ENCODE assay signal across 8 cellular contexts in the genomic region with DNA sequence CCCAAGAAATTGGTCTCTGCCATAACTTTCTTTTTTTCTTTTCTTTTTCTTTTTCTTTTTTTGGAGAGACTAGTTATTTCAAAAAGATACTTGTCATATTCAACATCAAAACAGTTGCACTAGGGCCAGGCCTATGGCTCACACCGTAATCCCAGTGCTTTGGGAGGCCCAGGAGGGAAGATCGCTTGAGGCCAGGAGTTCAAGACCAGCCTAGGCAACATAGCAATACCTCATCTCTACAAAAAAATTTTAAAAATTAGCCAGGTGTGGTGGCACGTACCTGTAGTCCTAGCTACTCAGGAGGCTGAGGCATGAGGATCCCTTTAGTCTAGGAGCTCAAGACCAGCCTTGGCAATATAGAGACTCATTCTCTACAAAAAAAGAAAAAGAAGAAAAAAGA. TPM values are rescaled to one million over a fixed set of nuclear protein-coding genes. Genes with fewer than 3 reads are reported as not detected.
"Had no signal": no experiment of that assay in that cellular context is flagged by ENCODE, and none has a peak within 500 bp of the region (broad histone marks: within the 10 kb centered on the region; RNA-seq: fewer than 3 reads in every experiment).

No MANE protein-coding gene starts in this region.

- H2AFZ ChIP-seq: GM23248, GM23338 had no signal

- H3K4me2 ChIP-seq: GM23338 had no signal

- H3K27ac ChIP-seq: GM23248 had no signal

- H3K4me3 ChIP-seq: GM23248, GM23338, HAP-1 had no signal

- H3K4me1 ChIP-seq: HAP-1 had no signal

- H3K9me3 ChIP-seq: HAP-1 had no signal

- DNase-seq: GM23248, GOT3, H7, H9, HCEC 1CT, HFFc6 had no signal

- H3K9ac ChIP-seq: GM23248 had no signal

RNA-seq across cellular contexts. Expression of a gene that starts 55.4 kb away (rescaled TPM):
- polyA plus RNA-seq: GM23248 had no signal
